Comparison of ENCODE assay signal across 8 cellular contexts in the genomic region with DNA sequence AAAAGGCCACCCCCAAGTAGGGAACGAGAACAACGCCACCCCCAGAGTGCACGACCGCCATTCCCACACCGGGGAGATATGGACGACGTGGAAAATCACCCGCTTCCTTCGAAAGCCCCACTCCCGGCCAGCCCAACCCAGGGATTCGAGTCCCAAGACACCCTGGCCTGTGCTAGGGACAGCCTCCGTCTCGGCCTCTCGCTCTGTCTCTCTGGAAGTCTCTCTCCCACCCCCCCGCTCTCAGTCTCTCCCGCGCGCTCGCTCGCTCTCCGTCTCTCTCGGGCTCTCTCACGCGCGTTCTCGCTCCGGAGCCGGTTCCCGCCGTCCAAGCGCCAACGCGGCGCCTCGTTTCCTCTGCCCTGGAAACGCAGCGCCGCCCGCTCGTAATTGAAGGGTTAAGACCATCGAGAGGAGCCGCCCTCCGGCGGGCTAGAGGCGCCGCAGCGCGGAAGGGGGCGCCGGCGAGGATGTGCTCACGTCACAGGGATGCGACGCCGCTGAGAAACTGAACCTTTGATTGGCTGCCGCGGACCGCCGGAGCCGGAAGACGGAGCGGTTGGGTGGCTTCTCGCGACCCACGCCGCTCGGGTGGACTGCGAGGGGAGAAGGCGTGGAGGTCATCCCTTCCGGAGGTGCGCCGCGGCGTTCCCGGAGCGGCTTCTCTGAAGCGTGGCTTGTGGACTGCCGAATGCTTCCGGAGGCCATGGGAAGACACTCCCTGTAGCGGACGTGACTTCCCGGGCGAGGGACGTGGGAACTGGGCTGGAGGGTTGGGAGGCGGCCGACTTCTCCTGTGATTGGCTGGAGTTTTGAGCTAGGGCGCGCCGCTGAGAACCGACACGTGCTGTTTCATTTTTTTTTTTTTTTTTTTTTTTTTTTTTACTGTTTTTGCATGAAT. TPM values are rescaled to one million over a fixed set of nuclear protein-coding genes. Genes with fewer than 3 reads are reported as not detected.
DNase-seq lines count a peak whose midpoint lies in the region; ATAC-seq, FAIRE-seq and TF ChIP-seq lines count a peak whose summit lies in the region.
"Not testable (repeated sequence)": the region's sequence is repeated elsewhere in the genome, so short reads cannot be mapped to it uniquely, and the experiment has no call there.

A gene with protein sequence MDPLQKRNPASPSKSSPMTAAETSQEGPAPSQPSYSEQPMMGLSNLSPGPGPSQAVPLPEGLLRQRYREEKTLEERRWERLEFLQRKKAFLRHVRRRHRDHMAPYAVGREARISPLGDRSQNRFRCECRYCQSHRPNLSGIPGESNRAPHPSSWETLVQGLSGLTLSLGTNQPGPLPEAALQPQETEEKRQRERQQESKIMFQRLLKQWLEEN (minus strand): TSS at position 406 of the 898 bp plus-strand sequence. CDS start 9,930 bp downstream, outside the sequence.

- H3K9me3 ChIP-seq in astrocyte (ENCODE audit: insufficient read depth, low read depth, low read length); pancreas: not testable (repeated sequence)

- H3K4me3 ChIP-seq in astrocyte (ENCODE audit: insufficient read depth, low read depth, low read length); pancreas: not testable (repeated sequence)

- not testable (repeated sequence) for H3K4me2 ChIP-seq in astrocyte (ENCODE audit: low read length)

- H3K79me2 ChIP-seq in astrocyte (ENCODE audit: insufficient read depth, low read length) = not testable (repeated sequence)

- H3K27ac Mint-ChIP-seq in astrocyte (ENCODE audit: unreplicated experiment) = not testable (repeated sequence)

- WGBS in pancreas, 2 donors = no CpG with 5 or more reads among the region's 91 CpGs

- not testable (repeated sequence) for H3K36me3 Mint-ChIP-seq in astrocyte (ENCODE audit: low read depth, unreplicated experiment)

- H3K27me3 Mint-ChIP-seq in astrocyte (ENCODE audit: low read depth, unreplicated experiment) = not testable (repeated sequence)

- peak; percentile 79 for ATAC-seq in GM18870 (IDR thresholded peaks at IDR 0.05; ENCODE audit: unreplicated experiment)
- peak; percentile 84 for ATAC-seq in GM21723 (IDR thresholded peaks at IDR 0.05; ENCODE audit: unreplicated experiment)
- ATAC-seq in HG03095 (IDR thresholded peaks at IDR 0.05; ENCODE audit: unreplicated experiment) = peak; percentile 80
- ATAC-seq in left ventricle myocardium superior = peak; percentile 92
- peak; percentile 89 to 95 (median 92) for ATAC-seq in pancreas

- H2AFZ ChIP-seq in astrocyte (ENCODE audit: low read depth, low read length) = not testable (repeated sequence)

- not testable (repeated sequence) for H3K36me3 ChIP-seq in astrocyte (ENCODE audit: insufficient read depth, low read length); pancreas

- DNase-seq in A172 (ENCODE audit: low spot score); RCC 7860 (ENCODE audit: low spot score); astrocyte (ENCODE audit: low read depth); left ventricle myocardium superior; pancreas: not testable (repeated sequence)

- H3K27me3 ChIP-seq in astrocyte (ENCODE audit: insufficient read depth, low read length); pancreas: not testable (repeated sequence)

- not testable (repeated sequence) for H3K9ac ChIP-seq in astrocyte (ENCODE audit: low read length)

- intact Hi-C loops in left ventricle myocardium superior (cut with micrococcal nuclease); pancreas (cut with DNase I): not testable (repeated sequence)

- H4K20me1 ChIP-seq in astrocyte (ENCODE audit: insufficient read depth, low read length) = not testable (repeated sequence)

- H3K9me3 Mint-ChIP-seq in astrocyte (ENCODE audit: unreplicated experiment) = not testable (repeated sequence)

- not testable (repeated sequence) for H3K4me3 Mint-ChIP-seq in astrocyte (ENCODE audit: unreplicated experiment)

- not testable (repeated sequence) for H3K27ac ChIP-seq in astrocyte (ENCODE audit: low read depth, low read length); pancreas

- not testable (repeated sequence) for H3K4me1 ChIP-seq in astrocyte (ENCODE audit: insufficient read depth, low read length); pancreas

- H3K4me1 Mint-ChIP-seq in astrocyte (ENCODE audit: low read depth, unreplicated experiment) = not testable (repeated sequence)

- not testable (repeated sequence) for TF ChIP-seq CTCF in astrocyte (IDR thresholded peaks at IDR 0.05; ENCODE audit: insufficient read depth, low read depth, low read length); pancreas (IDR thresholded peaks at IDR 0.05)

- peak; percentile 89 for FAIRE-seq in RCC 7860 (lab: Jason Lieb, UNC)
- peak; percentile 76 for FAIRE-seq in astrocyte (lab: Jason Lieb, UNC)
- FAIRE-seq in pancreas (lab: Jason Lieb, UNC) = peak; percentile 92

RNA-seq across cellular contexts. Expression of the gene that starts here (rescaled TPM):
- total RNA-seq in A172 (2014; rRNA removed; shearing (Covaris generic)) = 18.9 and 23.0 TPM in 2 replicates
- total RNA-seq in astrocyte (24.1 and 24.2 TPM in 2 replicates), left ventricle myocardium superior (7.3 TPM), pancreas (10 to 100 TPM in 2 of 6 donors, 1 to 10 TPM in 4; 3.2 to 11.5 (median 5.9) TPM)
- polyA plus RNA-seq in pancreas = 10 to 100 TPM; 14.2 to 23.0 TPM
